Comparison of ENCODE assay signal across 8 cellular contexts in the genomic region with DNA sequence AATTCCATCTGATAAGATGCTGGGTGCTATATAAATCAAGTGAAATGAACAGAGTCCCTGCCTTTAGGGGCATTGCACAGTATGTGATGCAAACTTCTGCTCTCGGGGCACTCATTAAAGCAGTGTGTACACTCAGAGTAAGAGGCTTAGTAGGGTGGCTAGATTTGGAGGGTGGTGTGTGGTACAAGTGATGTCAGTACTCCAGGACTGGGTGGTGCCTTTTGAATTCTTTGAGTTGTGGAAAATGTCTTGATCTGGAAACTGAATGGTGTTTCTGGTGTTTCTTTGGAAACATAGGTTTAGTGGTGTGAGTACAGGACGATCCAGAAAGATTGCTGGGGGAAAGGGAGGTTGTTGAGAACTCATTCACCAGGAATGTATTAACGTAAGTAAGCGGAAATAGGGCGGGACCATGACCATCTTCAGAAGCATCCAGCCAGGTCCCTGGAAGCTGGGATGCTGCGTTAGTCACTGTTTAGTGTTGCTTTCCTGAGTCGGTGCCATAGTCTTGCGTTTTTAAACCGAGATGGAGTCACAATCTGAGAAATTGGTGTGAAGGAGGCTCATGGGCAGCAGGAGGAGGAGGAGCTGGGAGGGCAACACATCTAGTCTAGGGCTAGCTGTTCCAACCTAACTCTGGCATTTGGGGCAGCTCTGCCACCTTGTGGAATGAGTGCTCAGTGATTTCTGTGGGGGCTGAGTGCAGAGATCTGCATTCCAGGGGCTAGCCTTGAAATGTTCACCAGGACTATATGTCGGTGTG.
DNase-seq lines count a peak whose midpoint lies in the region; ATAC-seq and TF ChIP-seq lines count a peak whose summit lies in the region.

No MANE protein-coding gene starts in this region.

- peak overlapping the region; percentile 16 for H3K27ac Mint-ChIP-seq in activated naive CD8-positive, alpha-beta T cell
- H3K27ac Mint-ChIP-seq in glutamatergic neuron (ENCODE audit: unreplicated experiment) = peak overlapping the region; percentile 45

- peaks cover 27% of the 10 kb centered on the region for H3K79me2 ChIP-seq in Karpas-422 (ENCODE audit: low read length)

- H3K4me2 ChIP-seq in Karpas-422 (ENCODE audit: low read depth, low read length, poor library complexity, severe bottlenecking) = no peak overlapping the region

- H3K27ac ChIP-seq in Karpas-422 (ENCODE audit: low read length) = no peak overlapping the region
- H3K27ac ChIP-seq in tibial artery = peak overlapping the region; percentile 80 to 81

- no peak overlapping the region for H3K4me3 ChIP-seq in Karpas-422 (ENCODE audit: low read length)
- H3K4me3 ChIP-seq in tibial artery = peak overlapping the region; percentile 15 to 26

- H3K9me2 ChIP-seq in Karpas-422 (replicated peaks; ENCODE audit: insufficient read depth, low read length) = no peaks in the 10 kb centered on the region

- no peaks in the 10 kb centered on the region for H3K9me3 Mint-ChIP-seq in activated naive CD8-positive, alpha-beta T cell (ENCODE audit: low read depth)
- H3K9me3 Mint-ChIP-seq in glutamatergic neuron (ENCODE audit: unreplicated experiment) = peaks cover 6% of the 10 kb centered on the region

- H3K27me3 Mint-ChIP-seq in activated naive CD8-positive, alpha-beta T cell = no peaks in the 10 kb centered on the region
- peaks cover 7% of the 10 kb centered on the region for H3K27me3 Mint-ChIP-seq in glutamatergic neuron (ENCODE audit: unreplicated experiment)

- no peak overlapping the region for H3K9ac ChIP-seq in Karpas-422 (ENCODE audit: low read length)

- no peak overlapping the region for H2AFZ ChIP-seq in Karpas-422 (ENCODE audit: low read length)

- intact Hi-C loops in posterior cingulate gyrus (cut with DNase I) (loop anchor here (10.0 kb wide), 3 partner anchors 139 to 419 kb away; partner anchors contain the start of genes NFS1, RBM39 and ROMO1), tibial artery (cut with DNase I; ENCODE audit: low total_unique reads) (loop anchor here (10.0 kb wide), 2 partner anchors 109 to 139 kb away; partner anchors contain the start of genes PHF20 and RBM39)

- DNase-seq in DMS153 (lab: John Stamatoyannopoulos, UW) (peak; percentile 5), Karpas-422 (peak; percentile 89), glutamatergic neuron (peak; percentile 78), posterior cingulate gyrus (peak; percentile 46 to 96 (median 75)), tibial artery (peak; percentile 82 to 93)

- ATAC-seq in SK-N-SH treated with all-trans-retinoic acid at 6 μM for 48 hours (peak; percentile 88), HG02610 (IDR thresholded peaks at IDR 0.05; ENCODE audit: unreplicated experiment) (no peak)

- H3K36me3 Mint-ChIP-seq in activated naive CD8-positive, alpha-beta T cell = no peaks in the 10 kb centered on the region
- peaks cover 5% of the 10 kb centered on the region for H3K36me3 Mint-ChIP-seq in glutamatergic neuron (ENCODE audit: unreplicated experiment)

- no peaks in the 10 kb centered on the region for H3K9me3 ChIP-seq in Karpas-422 (ENCODE audit: low read length)
- no peaks in the 10 kb centered on the region for H3K9me3 ChIP-seq in tibial artery

- H3K4me1 Mint-ChIP-seq in activated naive CD8-positive, alpha-beta T cell (ENCODE audit: low read depth) = peaks cover 16% of the 10 kb centered on the region
- peaks cover 28% of the 10 kb centered on the region for H3K4me1 Mint-ChIP-seq in glutamatergic neuron (ENCODE audit: low read depth, unreplicated experiment)

- TF ChIP-seq CTCF in glutamatergic neuron (IDR thresholded peaks at IDR 0.05; ENCODE audit: partially characterized antibody, unreplicated experiment) = peak; percentile 35
- TF ChIP-seq CTCF in tibial artery (IDR thresholded peaks at IDR 0.05) = peak; percentile 78

- no peaks in the 10 kb centered on the region for H4K20me1 ChIP-seq in Karpas-422 (ENCODE audit: insufficient read depth, low read depth, low read length)

- H3K27me3 ChIP-seq in Karpas-422 (ENCODE audit: low read length) (no peaks in the 10 kb centered on the region), tibial artery (no peaks in the 10 kb centered on the region)

- H3K4me3 Mint-ChIP-seq in activated naive CD8-positive, alpha-beta T cell = no peak overlapping the region
- H3K4me3 Mint-ChIP-seq in glutamatergic neuron (ENCODE audit: unreplicated experiment) = peak overlapping the region; percentile 11

- H3K36me3 ChIP-seq in Karpas-422 (ENCODE audit: insufficient read depth, low read length) (no peaks in the 10 kb centered on the region), tibial artery (peaks cover 0 to 7% (median 0%) of the 10 kb centered on the region in 3 donors)

- peaks cover 3% of the 10 kb centered on the region for H3K4me1 ChIP-seq in Karpas-422 (ENCODE audit: low read length)
- H3K4me1 ChIP-seq in tibial artery = peaks cover 0 to 13% (median 13%) of the 10 kb centered on the region in 4 donors

TF ChIP-seq in SK-N-SH treated with all-trans-retinoic acid at 6 μM for 48 hours, 23 proteins besides CTCF, POLR2A, EP300 and RAD21:
- TF ChIP-seq, protein P1, sequence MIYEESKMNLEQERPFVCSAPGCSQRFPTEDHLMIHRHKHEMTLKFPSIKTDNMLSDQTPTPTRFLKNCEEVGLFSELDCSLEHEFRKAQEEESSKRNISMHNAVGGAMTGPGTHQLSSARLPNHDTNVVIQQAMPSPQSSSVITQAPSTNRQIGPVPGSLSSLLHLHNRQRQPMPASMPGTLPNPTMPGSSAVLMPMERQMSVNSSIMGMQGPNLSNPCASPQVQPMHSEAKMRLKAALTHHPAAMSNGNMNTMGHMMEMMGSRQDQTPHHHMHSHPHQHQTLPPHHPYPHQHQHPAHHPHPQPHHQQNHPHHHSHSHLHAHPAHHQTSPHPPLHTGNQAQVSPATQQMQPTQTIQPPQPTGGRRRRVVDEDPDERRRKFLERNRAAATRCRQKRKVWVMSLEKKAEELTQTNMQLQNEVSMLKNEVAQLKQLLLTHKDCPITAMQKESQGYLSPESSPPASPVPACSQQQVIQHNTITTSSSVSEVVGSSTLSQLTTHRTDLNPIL (CRISPR knock-in tag; IDR thresholded peaks at IDR 0.05; ENCODE audit: low read depth) = 0 out of 2 replicates have a peak, but pooled peaks have one; percentile 35
- TF ChIP-seq BACH2 (CRISPR knock-in tag; IDR thresholded peaks at IDR 0.05; ENCODE audit: borderline replicate concordance) = no peak
- 0 out of 2 replicates have a peak, but pooled peaks have one; percentile 10 for TF ChIP-seq GLIS3 (CRISPR knock-in tag; IDR thresholded peaks at IDR 0.05)
- TF ChIP-seq ZNF8 (CRISPR knock-in tag; IDR thresholded peaks at IDR 0.05) = no peak
- TF ChIP-seq ISL1 (CRISPR knock-in tag; IDR thresholded peaks at IDR 0.05) = 0 out of 2 replicates have a peak, but pooled peaks have one; percentile 19
- TF ChIP-seq CSRNP3 (CRISPR knock-in tag; IDR thresholded peaks at IDR 0.05) = no peak
- TF ChIP-seq ESRRG (CRISPR knock-in tag; IDR thresholded peaks at IDR 0.05) = no peak
- no peak for TF ChIP-seq PATZ1 (CRISPR knock-in tag; IDR thresholded peaks at IDR 0.05; ENCODE audit: borderline replicate concordance)

Comparison
In these comparisons a context has a peak if more than half of its experiments do, and no peak if none do; other contexts are left out.
1. DNase-seq: peak in every context shown above with its lines; median percentile 89 in Karpas-422; 88 in tibial artery; 78 in glutamatergic neuron; 75 in posterior cingulate gyrus; 5 in DMS153.